ENCODE assay signal across 8 cellular contexts in genomic region chr7:134986363-134987231, GRCh38. TPM values are rescaled to one million over a fixed set of nuclear protein-coding genes. Genes with fewer than 3 reads are reported as not detected.
DNase-seq lines count a peak whose midpoint lies in the region; ATAC-seq and TF ChIP-seq lines count a peak whose summit lies in the region.

AGBL3 (plus strand) TSS chr7:134986508; CDS start chr7:134987934, 1,426 bp downstream.

- H3K36me3 Mint-ChIP-seq in progenitor cell of endocrine pancreas (ENCODE audit: insufficient read depth) = peaks cover 19% of the 10 kb centered on the region

- peaks cover 35% of the 10 kb centered on the region for H3K4me1 ChIP-seq in left ventricle myocardium inferior
- H3K4me1 ChIP-seq in urinary bladder (ENCODE audit: insufficient read depth) = no peaks in the 10 kb centered on the region

- H3K4me3 Mint-ChIP-seq in progenitor cell of endocrine pancreas (ENCODE audit: low read depth) = peak within 1 kb of the TSS; percentile 95

- TF ChIP-seq CTCF in GM12875 (IDR thresholded peaks at IDR 0.05; ENCODE audit: borderline replicate concordance, insufficient read depth, low read depth, low read length) (peak; percentile 79), left ventricle myocardium inferior (IDR thresholded peaks at IDR 0.05; ENCODE audit: borderline replicate concordance) (peak; percentile 72), progenitor cell of endocrine pancreas (IDR thresholded peaks at IDR 0.05; ENCODE audit: unreplicated experiment) (peak; percentile 64)

- no peaks in the 10 kb centered on the region for H3K27me3 ChIP-seq in left ventricle myocardium inferior (ENCODE audit: low read depth)

- DNase-seq in NCI-H1417 treated with DMSO at 0.1 percent for 48 hours (lab: John Stamatoyannopoulos, UW) = peak; percentile 92
- DNase-seq in SW480 (ENCODE audit: low spot score) = peak; percentile 95
- peak; percentile 92 for DNase-seq in amniotic epithelial cell (ENCODE audit: low read depth)
- DNase-seq in left ventricle myocardium inferior = peak; percentile 97
- DNase-seq in progenitor cell of endocrine pancreas (ENCODE audit: low spot score, unreplicated experiment) = peak; percentile 83

- ATAC-seq in HG02798 (IDR thresholded peaks at IDR 0.05; ENCODE audit: poor library complexity, unreplicated experiment) = peak; percentile 88

- peaks cover under 1% of the 10 kb centered on the region for H3K9me3 ChIP-seq in left ventricle myocardium inferior (replicated peaks)

- no peaks in the 10 kb centered on the region for H3K27me3 Mint-ChIP-seq in progenitor cell of endocrine pancreas

- H3K27ac ChIP-seq in left ventricle myocardium inferior (replicated peaks) (peak within 1 kb of the TSS; percentile 92), urinary bladder (ENCODE audit: low read depth) (peak within 1 kb of the TSS; percentile 83)

- H3K27ac Mint-ChIP-seq in progenitor cell of endocrine pancreas = peak within 1 kb of the TSS; percentile 99

- peak within 1 kb of the TSS; percentile 89 for H3K4me3 ChIP-seq in GM12875 (ENCODE audit: low read depth, low read length)
- H3K4me3 ChIP-seq in left ventricle myocardium inferior = peak within 1 kb of the TSS; percentile 74
- peak within 1 kb of the TSS; percentile 54 for H3K4me3 ChIP-seq in urinary bladder (ENCODE audit: low read depth, low read length)

- peaks cover 33% of the 10 kb centered on the region for H3K4me1 Mint-ChIP-seq in progenitor cell of endocrine pancreas (ENCODE audit: low read depth)

- H3K9me3 Mint-ChIP-seq in progenitor cell of endocrine pancreas (ENCODE audit: low read depth) = no peaks in the 10 kb centered on the region

- intact Hi-C loops in left ventricle myocardium inferior (cut with micrococcal nuclease) = loop anchor here (10.0 kb wide), 2 partner anchors 158 to 188 kb away; partner anchors contain the start of genes CYREN and TMEM140

- H3K36me3 ChIP-seq in left ventricle myocardium inferior = no peaks in the 10 kb centered on the region
- H3K36me3 ChIP-seq in urinary bladder (ENCODE audit: insufficient read depth) = no peaks in the 10 kb centered on the region

- WGBS in urinary bladder = under 1% methylated on average over 69 of the region's 69 CpGs

RNA-seq across cellular contexts. Expression of gene AGBL3, which starts in this region (rescaled TPM):
- total RNA-seq in left ventricle myocardium inferior (1.5 TPM), progenitor cell of endocrine pancreas (7.7 and 8.8 TPM in 2 replicates), urinary bladder (7.8 TPM)
- polyA plus RNA-seq in urinary bladder = 1.4 TPM

Comparison
In these comparisons a context has a peak if more than half of its experiments do, and no peak if none do; other contexts are left out.
1. Peak in every context shown above with its lines: DNase-seq, ATAC-seq, H3K4me3 ChIP-seq and H3K27ac ChIP-seq.